Comparison of ENCODE assay signal across 1 cellular context in genomic region chr9:114504341-114505186, GRCh38.
A peak's percentile ranks its signal among the peaks of the same experiment; 100 is the strongest.
TF ChIP-seq lines count a peak whose summit lies in the region.

No MANE protein-coding gene starts in this region.

TF ChIP-seq in K562, 482 proteins besides CTCF, POLR2A, EP300 and RAD21 (continued from another document and continues in another):
- TF ChIP-seq TSHZ1 (CRISPR knock-in tag; IDR thresholded peaks at IDR 0.05) (no peak), ZNF644 (tag; IDR thresholded peaks at IDR 0.05; ENCODE audit: low read depth) (no peak), MCM7 (IDR thresholded peaks at IDR 0.05) (no peak), HOXB6 (CRISPR knock-in tag; IDR thresholded peaks at IDR 0.05; ENCODE audit: borderline replicate concordance) (no peak), TFAP4 (CRISPR knock-in tag; IDR thresholded peaks at IDR 0.05; ENCODE audit: borderline replicate concordance) (peak; percentile 97), CHD1 (IDR thresholded peaks at IDR 0.05; ENCODE audit: low read length) (peak; percentile 62), NR2F6 (CRISPR knock-in tag; IDR thresholded peaks at IDR 0.05) (no peak), CHCHD3 (CRISPR knock-in tag; IDR thresholded peaks at IDR 0.05) (no peak), NEUROD1 (IDR thresholded peaks at IDR 0.05; ENCODE audit: borderline replicate concordance, low read depth, low read length, partially characterized antibody) (no peak), CHD2 (IDR thresholded peaks at IDR 0.05; ENCODE audit: low read depth, low read length) (no peak), MYBL2 (IDR thresholded peaks at IDR 0.05; ENCODE audit: low read depth) (no peak), MYBL2 (CRISPR knock-in tag; IDR thresholded peaks at IDR 0.05; ENCODE audit: borderline replicate concordance) (no peak), TAF15 (IDR thresholded peaks at IDR 0.05; ENCODE audit: low read depth, low read length) (no peak), PRPF4 (IDR thresholded peaks at IDR 0.05; ENCODE audit: insufficient read depth, low read depth, low read length, poor library complexity, severe bottlenecking) (no peak), POU5F1 (IDR thresholded peaks at IDR 0.05; ENCODE audit: borderline replicate concordance, low read depth, low read length, partially characterized antibody) (no peak), SAFB2 (IDR thresholded peaks at IDR 0.05; ENCODE audit: borderline replicate concordance, low read depth, low read length, severe bottlenecking) (no peak), CEBPG (CRISPR knock-in tag; IDR thresholded peaks at IDR 0.05) (no peak), CEBPG (tag; conservative IDR thresholded peaks at IDR 0.05 in 1 of 2, IDR thresholded peaks at IDR 0.05 in 1 of 2) (no peak), ZBTB40 (IDR thresholded peaks at IDR 0.05) (no peak), ZBTB40 (CRISPR knock-in tag; IDR thresholded peaks at IDR 0.05) (0 out of 2 replicates have a peak, but pooled peaks have one; percentile 12), ADNP (tag; IDR thresholded peaks at IDR 0.05) (no peak), ATF1 (CRISPR knock-in tag; IDR thresholded peaks at IDR 0.05) (no peak), ATF1 (tag; IDR thresholded peaks at IDR 0.05) (no peak), TEAD1 (CRISPR knock-in tag; IDR thresholded peaks at IDR 0.05) (peak in 1 of 2 experiments; percentile 89; a peak in 2 of 4 replicates), HDAC1 (IDR thresholded peaks at IDR 0.05) (peak in 1 of 2 experiments; percentile 47; a peak in 2 of 4 replicates), ZNF695 (CRISPR knock-in tag; IDR thresholded peaks at IDR 0.05) (no peak), ERF (CRISPR knock-in tag; IDR thresholded peaks at IDR 0.05) (no peak), RFX5 (IDR thresholded peaks at IDR 0.05; ENCODE audit: low read depth, low read length) (no peak), ZNF639 (CRISPR knock-in tag; conservative IDR thresholded peaks at IDR 0.05 in 1 of 2, IDR thresholded peaks at IDR 0.05 in 1 of 2) (no peak), CREB3L1 (IDR thresholded peaks at IDR 0.05; ENCODE audit: borderline replicate concordance, low read depth) (peak; percentile 19; the same call in 1 of the 2 replicates), ZNF583 (CRISPR knock-in tag; IDR thresholded peaks at IDR 0.05) (no peak), ZFP91 (CRISPR knock-in tag; IDR thresholded peaks at IDR 0.05) (no peak), CHD4 (IDR thresholded peaks at IDR 0.05; ENCODE audit: insufficient read depth, insufficient replicate concordance, low read depth, low read length, poor library complexity, severe bottlenecking) (no peak), ZBTB8A (IDR thresholded peaks at IDR 0.05; ENCODE audit: partially characterized antibody) (no peak), ZNF512 (tag; IDR thresholded peaks at IDR 0.05) (no peak), ZNF263 (CRISPR knock-in tag; IDR thresholded peaks at IDR 0.05; ENCODE audit: borderline replicate concordance) (peak; percentile 84), ILF3 (IDR thresholded peaks at IDR 0.05; ENCODE audit: borderline replicate concordance) (no peak), TAL1 (IDR thresholded peaks at IDR 0.05) (no peak), DPF2 (IDR thresholded peaks at IDR 0.05) (no peak), TAF1 (IDR thresholded peaks at IDR 0.05; ENCODE audit: control insufficient read depth, extremely low read depth, insufficient read depth, low read length, severe bottlenecking) (no peak), ZZZ3 (IDR thresholded peaks at IDR 0.05) (no peak), ZNF398 (CRISPR knock-in tag; IDR thresholded peaks at IDR 0.05) (no peak)
